ENCODE assay signal across 23 cellular contexts in genomic region chr1:203049576-203050180, GRCh38. TPM values are rescaled to one million over a fixed set of nuclear protein-coding genes. Genes with fewer than 3 reads are reported as not detected.
"Had no signal": no experiment of that assay in that cellular context is flagged by ENCODE, and none has a peak within 500 bp of the region (broad histone marks: within the 10 kb centered on the region; RNA-seq: fewer than 3 reads in every experiment).

No MANE protein-coding gene starts in this region.

- H3K36me3 ChIP-seq: brain microvascular endothelial cell had no signal

- DNase-seq: activated B cell treated with CpG ODN at 0.5 μM for 24 hours; activated CD4-positive, alpha-beta memory T cell treated with anti-CD3 and anti-CD28 coated beads for 36 hours; activated CD4-positive, alpha-beta T cell treated with anti-CD3 and anti-CD28 coated beads for 1 hour; activated CD4-positive, alpha-beta T cell treated with anti-CD3 and anti-CD28 coated beads, Interleukin-2, amount 10 ng/mL, durations not matched to agents 24 days and 14 days; activated CD8-positive, alpha-beta memory T cell treated with anti-CD3 and anti-CD28 coated beads for 24 hours; activated effector memory CD4-positive, alpha-beta T cell treated with anti-CD3 and anti-CD28 coated beads, Interleukin-2, amount 50 U/mL, for 16 hours; activated naive CD4-positive, alpha-beta T cell treated with anti-CD3 and anti-CD28 coated beads for 36 hours; activated T-cell treated with anti-CD3 and anti-CD28 coated beads, Interleukin-2, amount 50 U/mL, for 4 hours; brain microvascular endothelial cell; Karpas-422; NCI-H1105 treated with DMSO at 0.1 percent for 48 hours; NCI-H1436 treated with DMSO at 0.1 percent for 48 hours; NCI-H2081; NCI-H510A treated with DMSO at 0.1 percent for 48 hours; NCI-H69; PC-9; SHP77 treated with DMSO at 0.1 percent for 48 hours; T-cell; T-helper 2 cell; T1000 had no signal

- H3K27ac ChIP-seq: brain microvascular endothelial cell, cardiac muscle cell, PC-9 had no signal

- FAIRE-seq: TTC549 had no signal

- H2AFZ ChIP-seq: PC-9 had no signal

- H3K27me3 ChIP-seq: cardiac muscle cell had no signal

- H3K4me3 ChIP-seq: cardiac muscle cell, K562, PC-9 had no signal

- H3K4me2 ChIP-seq: PC-9 had no signal

RNA-seq across cellular contexts. Expression of gene MYOG, which starts 36.1 kb away (rescaled TPM):
- total RNA-seq: activated B cell treated with CpG ODN at 0.5 μM for 24 hours; activated CD4-positive, alpha-beta memory T cell treated with anti-CD3 and anti-CD28 coated beads for 36 hours; activated CD4-positive, alpha-beta T cell treated with anti-CD3 and anti-CD28 coated beads, Interleukin-2, amount 10 ng/mL, durations not matched to agents 24 days and 14 days; activated naive CD4-positive, alpha-beta T cell treated with anti-CD3 and anti-CD28 coated beads for 36 hours; activated T-cell treated with anti-CD3 and anti-CD28 coated beads, Interleukin-2, amount 50 U/mL, for 4 hours; K562; PC-9; T-cell had no signal
- polyA plus RNA-seq: cardiac muscle cell, K562 had no signal
